21 cellular contexts compared by ENCODE assay signal in the genomic region with DNA sequence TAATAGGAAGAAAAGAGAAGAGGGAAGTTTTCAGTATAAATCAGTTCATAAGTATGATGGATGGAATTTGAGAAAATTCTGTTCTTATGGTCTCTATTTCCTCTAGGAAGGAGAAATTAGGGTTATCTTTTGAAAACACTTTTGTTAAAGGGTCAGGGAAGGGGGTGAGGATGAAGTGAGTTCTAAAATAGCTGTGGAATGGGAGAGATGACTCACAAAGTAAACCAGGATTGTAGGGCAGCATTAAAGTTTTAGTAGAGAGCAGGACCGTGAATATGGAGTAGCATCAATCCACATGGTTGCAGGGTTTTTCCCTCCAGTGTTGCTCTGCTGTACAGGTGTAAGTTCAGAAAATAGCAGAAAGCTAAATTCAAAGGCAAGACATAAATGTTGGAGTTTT. TPM values are rescaled to one million over a fixed set of nuclear protein-coding genes. Genes with fewer than 3 reads are reported as not detected.
DNase-seq lines count a peak whose midpoint lies in the region; ATAC-seq and TF ChIP-seq lines count a peak whose summit lies in the region.
"Had no signal": no experiment of that assay in that cellular context is flagged by ENCODE, and none has a peak within 500 bp of the region (broad histone marks: within the 10 kb centered on the region; RNA-seq: fewer than 3 reads in every experiment).

No MANE protein-coding gene starts in this region.

- peaks cover 4% of the 10 kb centered on the region for H3K9me3 ChIP-seq in adipocyte (ENCODE audit: control insufficient read depth, low read length)
- H3K9me3 ChIP-seq in colonic mucosa, result no peaks in the 10 kb centered on the region
- H3K9me3 ChIP-seq: transverse colon had no signal

- no peaks in the 10 kb centered on the region for H3K36me3 ChIP-seq in adipocyte (ENCODE audit: control insufficient read depth, insufficient read depth, low read length, severe bottlenecking)
- H3K36me3 ChIP-seq in colonic mucosa, result no peaks in the 10 kb centered on the region
- H3K36me3 ChIP-seq: transverse colon had no signal

- TF ChIP-seq CTCF in fibroblast of villous mesenchyme (IDR thresholded peaks at IDR 0.05; ENCODE audit: insufficient read depth, low read depth, low read length) (no peak), colonic mucosa (IDR thresholded peaks at IDR 0.05) (no peak)

- H3K9ac ChIP-seq in adipocyte (ENCODE audit: low read length) (peak overlapping the region; percentile 49), colonic mucosa (ENCODE audit: low read depth in 2 of 2, low read length in 2 of 2) (no peak overlapping the region)
- H3K9ac ChIP-seq: parathyroid adenoma had no signal

- ATAC-seq in GM21619 (IDR thresholded peaks at IDR 0.05; ENCODE audit: unreplicated experiment) (no peak), HG02885 (IDR thresholded peaks at IDR 0.05; ENCODE audit: poor library complexity, unreplicated experiment) (no peak), HG03520 (IDR thresholded peaks at IDR 0.05; ENCODE audit: unreplicated experiment) (no peak)
- ATAC-seq: activated CD8-positive, alpha-beta T cell treated with anti-CD3 and anti-CD28 coated beads, Interleukin-2, amount 10 ng/mL, durations not matched to agents 7 days and 5 days; stimulated activated effector memory CD8-positive, alpha-beta T cell treated with anti-CD3 and anti-CD28 coated beads, Interleukin-12 subunit alpha, Interleukin-12 subunit beta, amount 100 ng/mL, for 72 hours; T-cell had no signal

- H3K27ac ChIP-seq in colonic mucosa, result no peak overlapping the region
- H3K27ac ChIP-seq: hepatocyte, HL-60, parathyroid adenoma, transverse colon had no signal

- H3K27me3 ChIP-seq in adipocyte (replicated peaks; ENCODE audit: control insufficient read depth, insufficient read depth, low read length) (no peaks in the 10 kb centered on the region), colonic mucosa (no peaks in the 10 kb centered on the region)
- H3K27me3 ChIP-seq: hepatocyte, transverse colon had no signal

- intact Hi-C loops in colonic mucosa (cut with DNase I), result no loop called here

- H3K4me1 ChIP-seq in adipocyte (ENCODE audit: control insufficient read depth, insufficient read depth, low read length) (peaks cover 21% of the 10 kb centered on the region), colonic mucosa (no peaks in the 10 kb centered on the region)
- H3K4me1 ChIP-seq: parathyroid adenoma, transverse colon had no signal

- DNase-seq in A172 (ENCODE audit: low spot score), result peak; percentile 54
- peak; percentile 61 for DNase-seq in HCEC 1CT
- DNase-seq in adipocyte (ENCODE audit: low read depth), result peak; percentile 61
- peak; percentile 22 for DNase-seq in fibroblast of villous mesenchyme (ENCODE audit: low read depth)
- DNase-seq in colonic mucosa, result no peak
- DNase-seq: activated CD8-positive, alpha-beta T cell treated with anti-CD3 and anti-CD28 coated beads, Interleukin-2, amount 10 ng/mL, durations not matched to agents 7 days and 5 days; amygdala; COR-L47; cortex of kidney; NCI-H526; T-cell; transverse colon had no signal

- H3K4me3 ChIP-seq in adipocyte (ENCODE audit: low read length) (peak overlapping the region; percentile 44), fibroblast of villous mesenchyme (ENCODE audit: low read depth, low read length) (no peak overlapping the region), colonic mucosa (no peak overlapping the region)
- H3K4me3 ChIP-seq: hepatocyte, transverse colon had no signal

RNA-seq across cellular contexts. Expression of a gene that starts 32.4 kb away (rescaled TPM):
- total RNA-seq in A172 (2014; rRNA removed; shearing (Covaris generic)), result not detected in 2 replicates
- under 0.01 TPM in 1 of 2 replicates, not detected in the other for total RNA-seq in fibroblast of villous mesenchyme
- total RNA-seq in colonic mucosa, result 1 to 10 TPM in 1 of 2 donors, under 1 TPM in 1; 0.94 to 2.0 TPM
- total RNA-seq: A673; activated CD8-positive, alpha-beta T cell treated with anti-CD3 and anti-CD28 coated beads, Interleukin-2, amount 10 ng/mL, durations not matched to agents 7 days and 5 days; epithelial cell of proximal tubule; T-cell had no signal
